Comparison of ENCODE assay signal across 8 cellular contexts in the genomic region with DNA sequence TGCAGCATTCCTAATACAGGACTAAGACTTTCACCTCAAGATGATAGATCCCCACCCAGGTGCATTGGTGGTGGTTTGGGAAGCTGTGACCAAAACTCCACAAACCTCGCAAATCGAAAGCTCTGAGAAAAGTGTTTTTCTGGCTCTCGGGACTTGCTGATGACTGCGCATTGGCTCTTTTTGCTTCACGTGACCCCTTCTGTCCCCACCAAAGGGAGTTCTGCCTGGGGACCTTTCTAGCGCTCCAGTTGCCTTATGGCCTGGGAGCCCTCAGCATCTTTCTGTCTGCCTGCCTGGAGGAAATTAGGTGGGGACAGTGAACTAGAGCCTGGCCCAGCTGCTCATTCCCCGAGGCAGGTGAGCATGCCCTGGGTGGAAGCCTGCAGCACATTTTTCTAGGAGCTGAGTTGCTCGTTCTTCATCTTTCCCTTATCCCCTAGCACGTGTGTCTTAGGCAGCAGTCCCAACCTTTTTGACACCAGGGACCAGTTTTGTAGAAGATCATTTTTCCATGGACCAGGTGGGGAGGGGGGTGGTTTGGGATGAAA.
"Had no signal": no experiment of that assay in that cellular context is flagged by ENCODE, and none has a peak within 500 bp of the region (broad histone marks: within the 10 kb centered on the region; RNA-seq: fewer than 3 reads in every experiment).

No MANE protein-coding gene starts in this region.

- ATAC-seq: GM23338, HepG2 had no signal

- H3K4me2 ChIP-seq: GM23338 had no signal

- H3K4me1 Mint-ChIP-seq: GM23338, H9, IgD-negative memory B cell had no signal

- H2AFZ ChIP-seq: GM23338 had no signal

- H3K4me3 Mint-ChIP-seq: GM23338, H9, IgD-negative memory B cell had no signal

- H3K27ac Mint-ChIP-seq: GM23338, H9, IgD-negative memory B cell had no signal

- DNase-seq: H9, KG1 had no signal

- FAIRE-seq: H1, H54, HepG2 had no signal

- H3K27ac ChIP-seq: HL-60 had no signal

- H3K4me3 ChIP-seq: GM23338 had no signal

- H3K9me3 Mint-ChIP-seq: GM23338, H9 had no signal
